ENCODE assay signal across 22 cellular contexts in the genomic region with DNA sequence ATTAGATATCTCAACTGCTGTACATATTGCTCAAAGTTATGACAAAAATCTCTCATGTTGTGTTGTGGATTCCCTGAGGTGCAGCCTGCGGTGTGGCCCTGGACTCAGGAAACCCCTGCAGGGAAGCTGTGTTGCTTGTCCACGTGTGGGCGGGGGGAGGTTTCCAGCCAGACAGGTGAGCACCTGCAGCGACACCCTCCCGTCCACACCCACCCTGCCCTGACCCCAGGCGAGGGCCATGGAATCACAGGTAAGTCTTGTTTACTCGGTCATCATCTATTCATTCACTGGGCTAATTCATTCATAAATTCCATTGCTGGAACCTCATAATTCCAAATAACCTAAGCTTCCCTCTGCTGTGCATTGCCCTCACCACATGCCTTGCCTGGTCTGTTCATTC. TPM values are rescaled to one million over a fixed set of nuclear protein-coding genes. Genes with fewer than 3 reads are reported as not detected.
DNase-seq lines count a peak whose midpoint lies in the region; ATAC-seq and TF ChIP-seq lines count a peak whose summit lies in the region.
"Had no signal": no experiment of that assay in that cellular context is flagged by ENCODE, and none has a peak within 500 bp of the region (broad histone marks: within the 10 kb centered on the region; RNA-seq: fewer than 3 reads in every experiment).

No MANE protein-coding gene starts in this region.

- peaks cover 16% of the 10 kb centered on the region for H3F3A ChIP-seq in neural progenitor cell (ENCODE audit: low read depth)

- H3K27me3 Mint-ChIP-seq in neural progenitor cell (ENCODE audit: insufficient read depth, low read depth) = peaks cover 38% of the 10 kb centered on the region

- no peak for TF ChIP-seq CTCF in neural progenitor cell (IDR thresholded peaks at IDR 0.05)

- peaks cover 23% of the 10 kb centered on the region for H3K4me1 Mint-ChIP-seq in neural progenitor cell
- H3K4me1 Mint-ChIP-seq: CD14-positive monocyte; CD8-positive, alpha-beta memory T cell had no signal

- H3K27me3 ChIP-seq in neural progenitor cell = peaks cover 50% of the 10 kb centered on the region
- H3K27me3 ChIP-seq: Peyer's patch had no signal

- no peaks in the 10 kb centered on the region for H3K79me2 ChIP-seq in neural progenitor cell (ENCODE audit: low read depth)

- no peak for ATAC-seq in HG03520 (IDR thresholded peaks at IDR 0.05; ENCODE audit: unreplicated experiment)

- H3K4me1 ChIP-seq in neural progenitor cell = peaks cover 12% of the 10 kb centered on the region
- H3K4me1 ChIP-seq: BE2C, Peyer's patch had no signal

- no peaks in the 10 kb centered on the region for H3K9me3 Mint-ChIP-seq in neural progenitor cell

- no peaks in the 10 kb centered on the region for H3K9me3 ChIP-seq in neural progenitor cell (ENCODE audit: low read depth)
- H3K9me3 ChIP-seq: BE2C, Peyer's patch had no signal

- no peak overlapping the region for H3K4me2 ChIP-seq in neural progenitor cell

- no peak overlapping the region for H3K4me3 ChIP-seq in neural progenitor cell
- H3K4me3 ChIP-seq: Peyer's patch had no signal

- H2AFZ ChIP-seq in neural progenitor cell (replicated peaks) = no peak overlapping the region

- H3K27ac ChIP-seq in neural progenitor cell = no peak overlapping the region
- H3K27ac ChIP-seq: Peyer's patch had no signal

- no peaks in the 10 kb centered on the region for H3K36me3 Mint-ChIP-seq in neural progenitor cell
- H3K36me3 Mint-ChIP-seq: CD14-positive monocyte; CD8-positive, alpha-beta memory T cell had no signal

- peaks cover 44% of the 10 kb centered on the region for H4K20me1 ChIP-seq in neural progenitor cell (ENCODE audit: low read depth)

- peak overlapping the region; percentile 3 for H3K4me3 Mint-ChIP-seq in neural progenitor cell
- H3K4me3 Mint-ChIP-seq: CD8-positive, alpha-beta memory T cell had no signal

- H3K9ac ChIP-seq in neural progenitor cell = no peak overlapping the region

- DNase-seq in NCI-H748 (lab: John Stamatoyannopoulos, UW; ENCODE audit: unreplicated experiment) (peak; percentile 15), NCI-H748 treated with DMSO at 0.1 percent for 48 hours (lab: John Stamatoyannopoulos, UW) (no peak), NCI-H146 (lab: John Stamatoyannopoulos, UW) (peak; percentile 60), neural progenitor cell (ENCODE audit: low spot score) (no peak), iPS-NIHi7 (ENCODE audit: extremely low spot score) (no peak), putamen (ENCODE audit: low spot score) (no peak)
- DNase-seq: 8988T; ACHN; BE2C; Calu3; CD8-positive, alpha-beta memory T cell; DMS153; NCI-H1048; NCI-H1436; NCI-H1930; NCI-H2107; NCI-H524; SHP77 treated with DMSO at 0.1 percent for 48 hours; SW 1271 had no signal

- H3K27ac Mint-ChIP-seq in neural progenitor cell = no peak overlapping the region
- H3K27ac Mint-ChIP-seq: CD14-positive monocyte had no signal

- H3K36me3 ChIP-seq in neural progenitor cell = no peaks in the 10 kb centered on the region
- H3K36me3 ChIP-seq: BE2C had no signal

RNA-seq across cellular contexts. Expression of gene PLPP2, which starts 14.1 kb away (rescaled TPM):
- 2.5 TPM in 1 of 2 replicates, not detected in the other for total RNA-seq in neural progenitor cell (ENCODE audit: low replicate concordance)
- total RNA-seq: CD8-positive, alpha-beta memory T cell had no signal

Comparison
In these comparisons a context has a peak if more than half of its experiments do, and no peak if none do; other contexts are left out.
1. DNase-seq: peak in NCI-H748 (single experiment) and NCI-H146 (single experiment); none in NCI-H748 treated with DMSO at 0.1 percent for 48 hours (single experiment), neural progenitor cell (single experiment), iPS-NIHi7 (single experiment) and putamen (single experiment).